Comparison of ENCODE assay signal across 1 cellular context in the genomic region with DNA sequence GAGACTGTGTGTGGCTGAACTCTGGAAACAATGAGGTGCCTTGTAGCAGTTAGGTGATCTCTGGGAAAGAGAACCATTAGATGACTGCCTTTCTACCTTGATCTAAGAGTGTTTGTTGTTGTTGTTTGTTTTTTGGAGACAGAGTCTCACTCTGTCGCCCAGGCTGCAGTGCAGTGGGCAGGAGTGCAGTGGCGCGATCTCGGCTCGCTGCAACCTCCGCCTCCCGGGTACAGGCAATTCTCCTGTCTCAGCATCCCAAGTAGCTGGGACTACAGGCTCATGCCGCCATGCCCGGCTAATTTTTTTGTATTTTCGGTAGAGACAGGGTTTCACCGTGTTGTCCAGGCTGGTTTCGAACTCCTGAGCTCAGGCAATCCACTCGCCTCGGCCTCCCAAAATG. TPM values are rescaled to one million over a fixed set of nuclear protein-coding genes. Genes with fewer than 3 reads are reported as not detected.
"Had no signal": no experiment of that assay in that cellular context is flagged by ENCODE, and none has a peak within 500 bp of the region (broad histone marks: within the 10 kb centered on the region; RNA-seq: fewer than 3 reads in every experiment).

No MANE protein-coding gene starts in this region.

RNA-seq across cellular contexts. Expression of a gene that starts 18.8 kb away (rescaled TPM):
- polyA plus RNA-seq: neural cell had no signal
